In the genomic region with DNA sequence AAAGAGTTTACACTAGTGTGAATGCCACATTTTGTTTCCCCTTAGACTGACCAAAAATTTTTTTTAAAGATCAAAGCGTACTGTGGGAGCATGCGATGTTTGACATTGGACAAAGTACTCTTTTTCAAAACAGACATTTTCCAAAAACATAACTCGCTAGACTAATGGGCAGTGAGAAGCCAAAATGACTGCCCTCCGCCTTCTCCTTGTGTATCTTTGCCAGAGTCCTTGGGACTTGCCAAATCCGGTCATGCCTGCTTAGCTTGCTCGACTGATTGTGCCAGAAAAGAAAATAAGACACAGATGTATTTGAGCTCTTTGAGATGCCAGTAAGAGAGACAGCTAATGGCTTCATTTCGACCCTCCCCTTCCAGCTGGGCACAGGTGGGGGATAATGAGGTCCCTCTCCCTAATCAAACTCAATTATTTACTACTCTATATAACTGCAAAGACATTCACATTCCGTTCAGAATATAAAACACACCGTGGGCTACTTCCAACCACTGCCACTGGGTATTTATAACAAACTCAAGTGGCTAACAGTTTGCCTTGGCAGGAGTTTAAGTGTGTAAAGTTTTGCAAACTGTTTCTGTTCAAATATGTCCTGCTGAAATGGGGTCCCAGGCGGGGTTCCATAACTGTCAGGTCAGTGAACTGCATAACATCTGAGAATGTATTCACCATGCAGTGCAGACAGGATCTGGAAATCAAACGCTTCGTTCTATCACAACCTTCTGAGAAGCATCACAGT, we compare ENCODE assay signal across 11 cellular contexts.
A peak's percentile ranks its signal among the peaks of the same experiment; 100 is the strongest.
DNase-seq lines count a peak whose midpoint lies in the region; ATAC-seq, FAIRE-seq and TF ChIP-seq lines count a peak whose summit lies in the region.
"Had no signal": no experiment of that assay in that cellular context is flagged by ENCODE, and none has a peak within 500 bp of the region (broad histone marks: within the 10 kb centered on the region; RNA-seq: fewer than 3 reads in every experiment).

No MANE protein-coding gene starts in this region.

- intact Hi-C loops in left cardiac atrium (cut with DNase I): loop anchor here in 1 of 2 donors (10.0 kb wide), 1 partner anchor 675 kb away; no protein-coding TSS in a partner anchor

- H2AFZ ChIP-seq in astrocyte (ENCODE audit: low read depth, low read length): no peak overlapping the region

- TF ChIP-seq CTCF in astrocyte (IDR thresholded peaks at IDR 0.05; ENCODE audit: insufficient read depth, low read depth, low read length) (no peak), GM13977 (IDR thresholded peaks at IDR 0.05; ENCODE audit: extremely low read depth, insufficient read depth, missing control alignments) (no peak)

- peaks cover 19% of the 10 kb centered on the region for H3K4me1 Mint-ChIP-seq in astrocyte (ENCODE audit: low read depth, unreplicated experiment)
- H3K4me1 Mint-ChIP-seq: activated naive CD4-positive, alpha-beta T cell treated with anti-CD3 and anti-CD28 coated beads, Interleukin-2, amount 10 ng/mL, durations not matched to agents 7 days and 5 days had no signal

- H3K36me3 ChIP-seq in astrocyte (ENCODE audit: insufficient read depth, low read length): no peaks in the 10 kb centered on the region

- no peaks in the 10 kb centered on the region for H3K9me3 ChIP-seq in astrocyte (ENCODE audit: insufficient read depth, low read depth, low read length)

- H4K20me1 ChIP-seq in astrocyte (ENCODE audit: insufficient read depth, low read length): peaks cover 5% of the 10 kb centered on the region

- H3K79me2 ChIP-seq in astrocyte (ENCODE audit: insufficient read depth, low read length): peaks cover 7% of the 10 kb centered on the region

- no peak overlapping the region for H3K4me3 ChIP-seq in astrocyte (ENCODE audit: insufficient read depth, low read depth, low read length)

- peak overlapping the region; percentile 56 for H3K4me2 ChIP-seq in astrocyte (ENCODE audit: low read length)

- no peaks in the 10 kb centered on the region for H3K27me3 Mint-ChIP-seq in astrocyte (ENCODE audit: low read depth, unreplicated experiment)
- H3K27me3 Mint-ChIP-seq: activated naive CD4-positive, alpha-beta T cell treated with anti-CD3 and anti-CD28 coated beads, Interleukin-2, amount 10 ng/mL, durations not matched to agents 7 days and 5 days; naive thymus-derived CD8-positive, alpha-beta T cell had no signal

- no peak overlapping the region for H3K9ac ChIP-seq in astrocyte (ENCODE audit: low read length)

- FAIRE-seq in astrocyte (lab: Jason Lieb, UNC): no peak

- no peaks in the 10 kb centered on the region for H3K9me3 Mint-ChIP-seq in astrocyte (ENCODE audit: unreplicated experiment)
- H3K9me3 Mint-ChIP-seq: activated naive CD4-positive, alpha-beta T cell treated with anti-CD3 and anti-CD28 coated beads, Interleukin-2, amount 10 ng/mL, durations not matched to agents 7 days and 5 days; naive thymus-derived CD8-positive, alpha-beta T cell had no signal

- peaks cover 36% of the 10 kb centered on the region for H3K4me1 ChIP-seq in astrocyte (ENCODE audit: insufficient read depth, low read length)

- ATAC-seq in left cardiac atrium (peak; percentile 68 to 78), HG03571 (IDR thresholded peaks at IDR 0.05; ENCODE audit: unreplicated experiment) (no peak)
- ATAC-seq: naive thymus-derived CD8-positive, alpha-beta T cell had no signal

- peak overlapping the region; percentile 2 for H3K4me3 Mint-ChIP-seq in astrocyte (ENCODE audit: unreplicated experiment)
- H3K4me3 Mint-ChIP-seq: activated naive CD4-positive, alpha-beta T cell treated with anti-CD3 and anti-CD28 coated beads, Interleukin-2, amount 10 ng/mL, durations not matched to agents 7 days and 5 days; naive thymus-derived CD8-positive, alpha-beta T cell had no signal

- no peak overlapping the region for H3K27ac Mint-ChIP-seq in astrocyte (ENCODE audit: unreplicated experiment)
- H3K27ac Mint-ChIP-seq: activated naive CD4-positive, alpha-beta T cell treated with anti-CD3 and anti-CD28 coated beads, Interleukin-2, amount 10 ng/mL, durations not matched to agents 7 days and 5 days; naive thymus-derived CD8-positive, alpha-beta T cell had no signal

- peaks cover 3% of the 10 kb centered on the region for H3K36me3 Mint-ChIP-seq in astrocyte (ENCODE audit: low read depth, unreplicated experiment)

- DNase-seq in Daoy (ENCODE audit: low read depth) (peak; percentile 65), astrocyte (ENCODE audit: low read depth) (peak; percentile 62), left cardiac atrium (peak; percentile 54), retina (peak; percentile 26), GM13977 (ENCODE audit: low spot score) (no peak), NCI-H774 (lab: John Stamatoyannopoulos, UW) (no peak), COLO829 (ENCODE audit: low spot score) (no peak)
- DNase-seq: activated naive CD4-positive, alpha-beta T cell treated with anti-CD3 and anti-CD28 coated beads, Interleukin-2, amount 10 ng/mL, durations not matched to agents 7 days and 5 days; Calu3; naive thymus-derived CD8-positive, alpha-beta T cell had no signal

- in situ Hi-C loops in GM13977 (cut with MboI; ENCODE audit: low pct_unique_long_range_greater_than_20kb, low sequenced_read_pairs, unreplicated experiment): loop anchor here (10.0 kb wide), 1 partner anchor 685 kb away; no protein-coding TSS in a partner anchor

- H3K27me3 ChIP-seq in astrocyte (ENCODE audit: insufficient read depth, low read length): no peaks in the 10 kb centered on the region

- peak overlapping the region; percentile 12 for H3K27ac ChIP-seq in astrocyte (ENCODE audit: low read depth, low read length)

Comparison
In these comparisons a context has a peak if more than half of its experiments do, and no peak if none do; other contexts are left out.
1. DNase-seq: peak in Daoy (single experiment), astrocyte (single experiment), left cardiac atrium (single experiment) and retina (single experiment); none in GM13977 (single experiment), NCI-H774 (single experiment) and COLO829 (single experiment).